ENCODE assay signal across 1 cellular context in the genomic region with DNA sequence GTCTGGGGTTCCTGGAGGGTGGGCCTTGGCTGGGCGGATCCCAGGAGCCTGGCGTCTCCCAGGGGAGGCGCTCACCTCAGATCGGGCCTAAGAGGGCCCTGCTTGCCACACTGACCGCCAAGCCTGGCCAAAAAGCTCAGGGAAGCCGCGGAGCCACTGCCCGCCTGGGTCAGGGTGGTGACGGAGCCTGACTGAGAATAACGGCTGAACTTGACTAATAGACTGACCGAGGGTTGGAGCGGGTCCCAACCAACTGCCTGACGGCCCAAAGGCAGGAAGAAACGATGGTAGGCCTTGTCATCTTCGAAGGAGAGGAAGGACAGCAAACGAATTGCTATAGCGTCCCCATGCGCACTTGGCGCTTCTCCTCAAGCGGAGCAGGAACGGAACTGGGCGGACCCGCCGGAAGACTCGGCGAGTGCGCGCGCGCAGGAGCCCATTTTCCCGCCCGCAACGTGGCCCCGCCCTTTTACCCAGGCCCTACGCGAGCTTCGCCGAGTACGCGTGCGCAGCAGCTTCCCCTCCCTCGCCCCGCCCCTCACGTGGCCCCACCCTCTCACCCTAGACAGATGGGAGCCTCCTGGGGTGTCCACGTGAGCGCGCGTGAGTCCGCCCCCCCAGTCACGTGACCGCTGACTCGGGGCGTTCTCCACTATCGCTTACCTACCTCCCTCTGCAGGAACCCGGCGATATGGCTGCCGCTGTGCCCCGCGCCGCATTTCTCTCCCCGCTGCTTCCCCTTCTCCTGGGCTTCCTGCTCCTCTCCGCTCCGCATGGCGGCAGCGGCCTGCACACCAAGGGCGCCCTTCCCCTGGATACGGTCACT.
A peak's percentile ranks its signal among the peaks of the same experiment; 100 is the strongest.
TF ChIP-seq lines count a peak whose summit lies in the region.

A gene (plus strand): TSS at position 652 of the 826 bp plus-strand sequence. CDS start 40 bp downstream, at position 692.
A gene (minus strand): TSS at position 391 of the 826 bp plus-strand sequence. CDS start 7,895 bp downstream, outside the sequence.

TF ChIP-seq in K562, 482 proteins besides CTCF, POLR2A, EP300 and RAD21 (continued from another document and continues in another):
- TF ChIP-seq, protein P1, sequence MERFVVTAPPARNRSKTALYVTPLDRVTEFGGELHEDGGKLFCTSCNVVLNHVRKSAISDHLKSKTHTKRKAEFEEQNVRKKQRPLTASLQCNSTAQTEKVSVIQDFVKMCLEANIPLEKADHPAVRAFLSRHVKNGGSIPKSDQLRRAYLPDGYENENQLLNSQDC (CRISPR knock-in tag; IDR thresholded peaks at IDR 0.05) = peak; percentile 88; the same call in 1 of the 2 replicates
- TF ChIP-seq SIX5 (IDR thresholded peaks at IDR 0.05; ENCODE audit: borderline replicate concordance in 1 of 2, insufficient read depth in 1 of 2, low read depth in 1 of 2, low read length in 2 of 2) (no peak), NCOA2 (IDR thresholded peaks at IDR 0.05; ENCODE audit: partially characterized antibody in 2 of 2) (no peak), RCOR1 (IDR thresholded peaks at IDR 0.05; ENCODE audit: borderline replicate concordance in 1 of 2, low read depth in 2 of 2, low read length in 2 of 2) (0 out of 4 replicates have a peak, but pooled peaks of 1 of the 2 experiments have one; percentile 28), MYNN (IDR thresholded peaks at IDR 0.05) (no peak), MYNN (CRISPR knock-in tag; IDR thresholded peaks at IDR 0.05) (no peak), ADNP (tag; IDR thresholded peaks at IDR 0.05) (no peak), ILF3 (IDR thresholded peaks at IDR 0.05; ENCODE audit: borderline replicate concordance) (no peak; the same call in 1 of the 2 replicates), SIN3A (IDR thresholded peaks at IDR 0.05; ENCODE audit: borderline replicate concordance in 2 of 2, control insufficient read depth in 1 of 2, low read depth in 2 of 2, low read length in 2 of 2) (peak; percentile 71 to 92; a peak in 3 of 4 replicates), WHSC1 (IDR thresholded peaks at IDR 0.05; ENCODE audit: low read length) (no peak), POLR2B (IDR thresholded peaks at IDR 0.05; ENCODE audit: low read depth, partially characterized antibody) (peak; percentile 91), TGIF2 (CRISPR knock-in tag; IDR thresholded peaks at IDR 0.05) (no peak; the same call in 1 of the 2 replicates), NCOA6 (IDR thresholded peaks at IDR 0.05) (no peak), BHLHE40 (IDR thresholded peaks at IDR 0.05; ENCODE audit: low read length) (peak; percentile 100), NR2F6 (CRISPR knock-in tag; IDR thresholded peaks at IDR 0.05) (no peak), FOXA3 (CRISPR knock-in tag; conservative IDR thresholded peaks at IDR 0.05 in 1 of 2, IDR thresholded peaks at IDR 0.05 in 1 of 2) (no peak; a peak in 1 of 4 replicates), MXI1 (IDR thresholded peaks at IDR 0.05; ENCODE audit: low read depth, low read length) (no peak; the same call in 1 of the 2 replicates), TRIM28 (IDR thresholded peaks at IDR 0.05) (no peak), HNRNPL (IDR thresholded peaks at IDR 0.05; ENCODE audit: low read depth, low read length) (no peak), BRF1 (IDR thresholded peaks at IDR 0.05; ENCODE audit: borderline replicate concordance, extremely low read depth, insufficient read length) (no peak), ZNF668 (CRISPR knock-in tag; IDR thresholded peaks at IDR 0.05) (0 out of 2 replicates have a peak, but pooled peaks have one; percentile 5), ZNF184 (CRISPR knock-in tag; IDR thresholded peaks at IDR 0.05) (no peak), KAT2B (IDR thresholded peaks at IDR 0.05; ENCODE audit: low read depth, low read length) (no peak), ZNF274 (IDR thresholded peaks at IDR 0.05; ENCODE audit: borderline replicate concordance, low read depth, low read length) (no peak), IFI16 (CRISPR knock-in tag; IDR thresholded peaks at IDR 0.05) (no peak), NR2C1 (IDR thresholded peaks at IDR 0.05) (peak; percentile 64; the same call in 1 of the 2 replicates), NR2C1 (tag; IDR thresholded peaks at IDR 0.05) (peak; percentile 51; the same call in 1 of the 2 replicates), FOS (IDR thresholded peaks at IDR 0.05; ENCODE audit: extremely low read depth, insufficient read length) (peak; percentile 77), ZNF175 (CRISPR knock-in tag; IDR thresholded peaks at IDR 0.05; ENCODE audit: low read depth) (no peak; the same call in 1 of the 2 replicates), MAFF (IDR thresholded peaks at IDR 0.05; ENCODE audit: low read length) (no peak), PCBP2 (IDR thresholded peaks at IDR 0.05; ENCODE audit: low read depth, low read length, poor library complexity, severe bottlenecking) (no peak)
- TF ChIP-seq, protein P2, sequence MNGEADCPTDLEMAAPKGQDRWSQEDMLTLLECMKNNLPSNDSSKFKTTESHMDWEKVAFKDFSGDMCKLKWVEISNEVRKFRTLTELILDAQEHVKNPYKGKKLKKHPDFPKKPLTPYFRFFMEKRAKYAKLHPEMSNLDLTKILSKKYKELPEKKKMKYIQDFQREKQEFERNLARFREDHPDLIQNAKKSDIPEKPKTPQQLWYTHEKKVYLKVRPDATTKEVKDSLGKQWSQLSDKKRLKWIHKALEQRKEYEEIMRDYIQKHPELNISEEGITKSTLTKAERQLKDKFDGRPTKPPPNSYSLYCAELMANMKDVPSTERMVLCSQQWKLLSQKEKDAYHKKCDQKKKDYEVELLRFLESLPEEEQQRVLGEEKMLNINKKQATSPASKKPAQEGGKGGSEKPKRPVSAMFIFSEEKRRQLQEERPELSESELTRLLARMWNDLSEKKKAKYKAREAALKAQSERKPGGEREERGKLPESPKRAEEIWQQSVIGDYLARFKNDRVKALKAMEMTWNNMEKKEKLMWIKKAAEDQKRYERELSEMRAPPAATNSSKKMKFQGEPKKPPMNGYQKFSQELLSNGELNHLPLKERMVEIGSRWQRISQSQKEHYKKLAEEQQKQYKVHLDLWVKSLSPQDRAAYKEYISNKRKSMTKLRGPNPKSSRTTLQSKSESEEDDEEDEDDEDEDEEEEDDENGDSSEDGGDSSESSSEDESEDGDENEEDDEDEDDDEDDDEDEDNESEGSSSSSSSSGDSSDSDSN (IDR thresholded peaks at IDR 0.05; ENCODE audit: borderline replicate concordance in 1 of 2, low read depth in 2 of 2, low read length in 2 of 2) = peak in 1 of 2 experiments; percentile 48; a peak in 3 of 4 replicates
- TF ChIP-seq, protein P3, sequence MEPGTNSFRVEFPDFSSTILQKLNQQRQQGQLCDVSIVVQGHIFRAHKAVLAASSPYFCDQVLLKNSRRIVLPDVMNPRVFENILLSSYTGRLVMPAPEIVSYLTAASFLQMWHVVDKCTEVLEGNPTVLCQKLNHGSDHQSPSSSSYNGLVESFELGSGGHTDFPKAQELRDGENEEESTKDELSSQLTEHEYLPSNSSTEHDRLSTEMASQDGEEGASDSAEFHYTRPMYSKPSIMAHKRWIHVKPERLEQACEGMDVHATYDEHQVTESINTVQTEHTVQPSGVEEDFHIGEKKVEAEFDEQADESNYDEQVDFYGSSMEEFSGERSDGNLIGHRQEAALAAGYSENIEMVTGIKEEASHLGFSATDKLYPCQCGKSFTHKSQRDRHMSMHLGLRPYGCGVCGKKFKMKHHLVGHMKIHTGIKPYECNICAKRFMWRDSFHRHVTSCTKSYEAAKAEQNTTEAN (CRISPR knock-in tag; IDR thresholded peaks at IDR 0.05) = peak; percentile 47; the same call in 1 of the 2 replicates
- TF ChIP-seq, protein P4, sequence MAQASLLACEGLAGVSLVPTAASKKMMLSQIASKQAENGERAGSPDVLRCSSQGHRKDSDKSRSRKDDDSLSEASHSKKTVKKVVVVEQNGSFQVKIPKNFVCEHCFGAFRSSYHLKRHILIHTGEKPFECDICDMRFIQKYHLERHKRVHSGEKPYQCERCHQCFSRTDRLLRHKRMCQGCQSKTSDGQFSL (CRISPR knock-in tag; IDR thresholded peaks at IDR 0.05) = peak; percentile 95
- TF ChIP-seq, protein P4 (tag; IDR thresholded peaks at IDR 0.05) = peak in 1 of 2 experiments; percentile 90; a peak in 2 of 4 replicates
- TF ChIP-seq, protein P5, sequence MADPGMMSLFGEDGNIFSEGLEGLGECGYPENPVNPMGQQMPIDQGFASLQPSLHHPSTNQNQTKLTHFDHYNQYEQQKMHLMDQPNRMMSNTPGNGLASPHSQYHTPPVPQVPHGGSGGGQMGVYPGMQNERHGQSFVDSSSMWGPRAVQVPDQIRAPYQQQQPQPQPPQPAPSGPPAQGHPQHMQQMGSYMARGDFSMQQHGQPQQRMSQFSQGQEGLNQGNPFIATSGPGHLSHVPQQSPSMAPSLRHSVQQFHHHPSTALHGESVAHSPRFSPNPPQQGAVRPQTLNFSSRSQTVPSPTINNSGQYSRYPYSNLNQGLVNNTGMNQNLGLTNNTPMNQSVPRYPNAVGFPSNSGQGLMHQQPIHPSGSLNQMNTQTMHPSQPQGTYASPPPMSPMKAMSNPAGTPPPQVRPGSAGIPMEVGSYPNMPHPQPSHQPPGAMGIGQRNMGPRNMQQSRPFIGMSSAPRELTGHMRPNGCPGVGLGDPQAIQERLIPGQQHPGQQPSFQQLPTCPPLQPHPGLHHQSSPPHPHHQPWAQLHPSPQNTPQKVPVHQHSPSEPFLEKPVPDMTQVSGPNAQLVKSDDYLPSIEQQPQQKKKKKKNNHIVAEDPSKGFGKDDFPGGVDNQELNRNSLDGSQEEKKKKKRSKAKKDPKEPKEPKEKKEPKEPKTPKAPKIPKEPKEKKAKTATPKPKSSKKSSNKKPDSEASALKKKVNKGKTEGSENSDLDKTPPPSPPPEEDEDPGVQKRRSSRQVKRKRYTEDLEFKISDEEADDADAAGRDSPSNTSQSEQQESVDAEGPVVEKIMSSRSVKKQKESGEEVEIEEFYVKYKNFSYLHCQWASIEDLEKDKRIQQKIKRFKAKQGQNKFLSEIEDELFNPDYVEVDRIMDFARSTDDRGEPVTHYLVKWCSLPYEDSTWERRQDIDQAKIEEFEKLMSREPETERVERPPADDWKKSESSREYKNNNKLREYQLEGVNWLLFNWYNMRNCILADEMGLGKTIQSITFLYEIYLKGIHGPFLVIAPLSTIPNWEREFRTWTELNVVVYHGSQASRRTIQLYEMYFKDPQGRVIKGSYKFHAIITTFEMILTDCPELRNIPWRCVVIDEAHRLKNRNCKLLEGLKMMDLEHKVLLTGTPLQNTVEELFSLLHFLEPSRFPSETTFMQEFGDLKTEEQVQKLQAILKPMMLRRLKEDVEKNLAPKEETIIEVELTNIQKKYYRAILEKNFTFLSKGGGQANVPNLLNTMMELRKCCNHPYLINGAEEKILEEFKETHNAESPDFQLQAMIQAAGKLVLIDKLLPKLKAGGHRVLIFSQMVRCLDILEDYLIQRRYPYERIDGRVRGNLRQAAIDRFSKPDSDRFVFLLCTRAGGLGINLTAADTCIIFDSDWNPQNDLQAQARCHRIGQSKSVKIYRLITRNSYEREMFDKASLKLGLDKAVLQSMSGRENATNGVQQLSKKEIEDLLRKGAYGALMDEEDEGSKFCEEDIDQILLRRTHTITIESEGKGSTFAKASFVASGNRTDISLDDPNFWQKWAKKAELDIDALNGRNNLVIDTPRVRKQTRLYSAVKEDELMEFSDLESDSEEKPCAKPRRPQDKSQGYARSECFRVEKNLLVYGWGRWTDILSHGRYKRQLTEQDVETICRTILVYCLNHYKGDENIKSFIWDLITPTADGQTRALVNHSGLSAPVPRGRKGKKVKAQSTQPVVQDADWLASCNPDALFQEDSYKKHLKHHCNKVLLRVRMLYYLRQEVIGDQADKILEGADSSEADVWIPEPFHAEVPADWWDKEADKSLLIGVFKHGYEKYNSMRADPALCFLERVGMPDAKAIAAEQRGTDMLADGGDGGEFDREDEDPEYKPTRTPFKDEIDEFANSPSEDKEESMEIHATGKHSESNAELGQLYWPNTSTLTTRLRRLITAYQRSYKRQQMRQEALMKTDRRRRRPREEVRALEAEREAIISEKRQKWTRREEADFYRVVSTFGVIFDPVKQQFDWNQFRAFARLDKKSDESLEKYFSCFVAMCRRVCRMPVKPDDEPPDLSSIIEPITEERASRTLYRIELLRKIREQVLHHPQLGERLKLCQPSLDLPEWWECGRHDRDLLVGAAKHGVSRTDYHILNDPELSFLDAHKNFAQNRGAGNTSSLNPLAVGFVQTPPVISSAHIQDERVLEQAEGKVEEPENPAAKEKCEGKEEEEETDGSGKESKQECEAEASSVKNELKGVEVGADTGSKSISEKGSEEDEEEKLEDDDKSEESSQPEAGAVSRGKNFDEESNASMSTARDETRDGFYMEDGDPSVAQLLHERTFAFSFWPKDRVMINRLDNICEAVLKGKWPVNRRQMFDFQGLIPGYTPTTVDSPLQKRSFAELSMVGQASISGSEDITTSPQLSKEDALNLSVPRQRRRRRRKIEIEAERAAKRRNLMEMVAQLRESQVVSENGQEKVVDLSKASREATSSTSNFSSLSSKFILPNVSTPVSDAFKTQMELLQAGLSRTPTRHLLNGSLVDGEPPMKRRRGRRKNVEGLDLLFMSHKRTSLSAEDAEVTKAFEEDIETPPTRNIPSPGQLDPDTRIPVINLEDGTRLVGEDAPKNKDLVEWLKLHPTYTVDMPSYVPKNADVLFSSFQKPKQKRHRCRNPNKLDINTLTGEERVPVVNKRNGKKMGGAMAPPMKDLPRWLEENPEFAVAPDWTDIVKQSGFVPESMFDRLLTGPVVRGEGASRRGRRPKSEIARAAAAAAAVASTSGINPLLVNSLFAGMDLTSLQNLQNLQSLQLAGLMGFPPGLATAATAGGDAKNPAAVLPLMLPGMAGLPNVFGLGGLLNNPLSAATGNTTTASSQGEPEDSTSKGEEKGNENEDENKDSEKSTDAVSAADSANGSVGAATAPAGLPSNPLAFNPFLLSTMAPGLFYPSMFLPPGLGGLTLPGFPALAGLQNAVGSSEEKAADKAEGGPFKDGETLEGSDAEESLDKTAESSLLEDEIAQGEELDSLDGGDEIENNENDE (IDR thresholded peaks at IDR 0.05; ENCODE audit: low read depth, low read length) = no peak
- TF ChIP-seq, protein P6, sequence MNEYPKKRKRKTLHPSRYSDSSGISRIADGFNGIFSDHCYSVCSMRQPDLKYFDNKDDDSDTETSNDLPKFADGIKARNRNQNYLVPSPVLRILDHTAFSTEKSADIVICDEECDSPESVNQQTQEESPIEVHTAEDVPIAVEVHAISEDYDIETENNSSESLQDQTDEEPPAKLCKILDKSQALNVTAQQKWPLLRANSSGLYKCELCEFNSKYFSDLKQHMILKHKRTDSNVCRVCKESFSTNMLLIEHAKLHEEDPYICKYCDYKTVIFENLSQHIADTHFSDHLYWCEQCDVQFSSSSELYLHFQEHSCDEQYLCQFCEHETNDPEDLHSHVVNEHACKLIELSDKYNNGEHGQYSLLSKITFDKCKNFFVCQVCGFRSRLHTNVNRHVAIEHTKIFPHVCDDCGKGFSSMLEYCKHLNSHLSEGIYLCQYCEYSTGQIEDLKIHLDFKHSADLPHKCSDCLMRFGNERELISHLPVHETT (CRISPR knock-in tag; conservative IDR thresholded peaks at IDR 0.05 in 1 of 2, IDR thresholded peaks at IDR 0.05 in 1 of 2) = peak in 1 of 2 experiments; percentile 70; a peak in 2 of 4 replicates
- TF ChIP-seq, protein P7, sequence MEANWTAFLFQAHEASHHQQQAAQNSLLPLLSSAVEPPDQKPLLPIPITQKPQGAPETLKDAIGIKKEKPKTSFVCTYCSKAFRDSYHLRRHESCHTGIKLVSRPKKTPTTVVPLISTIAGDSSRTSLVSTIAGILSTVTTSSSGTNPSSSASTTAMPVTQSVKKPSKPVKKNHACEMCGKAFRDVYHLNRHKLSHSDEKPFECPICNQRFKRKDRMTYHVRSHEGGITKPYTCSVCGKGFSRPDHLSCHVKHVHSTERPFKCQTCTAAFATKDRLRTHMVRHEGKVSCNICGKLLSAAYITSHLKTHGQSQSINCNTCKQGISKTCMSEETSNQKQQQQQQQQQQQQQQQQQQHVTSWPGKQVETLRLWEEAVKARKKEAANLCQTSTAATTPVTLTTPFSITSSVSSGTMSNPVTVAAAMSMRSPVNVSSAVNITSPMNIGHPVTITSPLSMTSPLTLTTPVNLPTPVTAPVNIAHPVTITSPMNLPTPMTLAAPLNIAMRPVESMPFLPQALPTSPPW (CRISPR knock-in tag; IDR thresholded peaks at IDR 0.05) = peak; percentile 93
